In the genomic region with DNA sequence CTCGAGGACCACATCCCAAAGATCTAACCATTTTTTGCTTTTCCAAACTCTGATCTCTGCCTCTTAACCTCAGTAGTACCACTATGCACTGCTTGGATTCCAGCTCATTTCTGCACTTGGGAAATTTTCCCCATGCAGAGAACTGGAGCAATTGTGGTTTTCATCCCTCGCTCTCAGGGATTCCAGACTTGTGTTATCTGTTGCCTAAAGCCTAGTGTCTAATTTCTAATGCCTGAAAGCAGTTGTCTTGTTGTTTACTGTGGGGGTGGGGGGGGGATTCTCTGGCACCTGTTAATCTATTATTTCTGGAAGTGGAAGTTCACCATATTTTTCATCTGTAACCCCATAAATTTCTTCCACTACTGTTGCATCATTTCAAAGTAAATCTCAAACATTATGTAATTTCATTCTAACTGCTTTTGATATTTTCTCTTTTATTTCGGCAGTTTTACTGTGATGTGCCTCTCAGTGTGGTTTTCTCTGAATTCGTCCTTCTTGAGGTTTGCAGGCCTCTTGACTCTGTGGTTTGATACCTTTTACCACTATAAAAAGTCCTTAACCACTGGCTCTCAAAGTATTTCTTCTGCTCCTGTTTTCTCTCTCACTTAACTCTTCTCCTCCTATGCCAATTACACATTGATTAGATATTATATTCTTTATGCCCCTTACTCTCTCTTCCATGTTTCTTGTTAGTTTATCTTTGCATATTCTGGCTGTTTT, we compare ENCODE assay signal across 27 cellular contexts.
"Had no signal": no experiment of that assay in that cellular context is flagged by ENCODE, and none has a peak within 500 bp of the region (broad histone marks: within the 10 kb centered on the region; RNA-seq: fewer than 3 reads in every experiment).

No MANE protein-coding gene starts in this region.

- H3K27ac Mint-ChIP-seq: activated B cell treated with CpG ODN at 0.5 μM for 24 hours; activated naive CD8-positive, alpha-beta T cell; activated T-helper 2 cell treated with anti-CD3 and anti-CD28 coated beads, Interferon-gamma antibody, Interleukin-2, Interleukin-4, amounts not matched to agents 10 μg/mL and 5 μg/mL and 100 μg/mL, durations not matched to agents 14 hours and 24 hours and 36 hours; effector memory CD8-positive, alpha-beta T cell; memory B cell; stimulated activated memory B cell treated with anti-CD40 and anti-IgM and Interleukin-4, amounts not matched to agents 10 μg/mL and 1 μg/mL and 100 μg/mL, for 72 hours had no signal

- H3K36me3 Mint-ChIP-seq: memory B cell; stimulated activated memory B cell treated with anti-CD40 and anti-IgM and Interleukin-4, amounts not matched to agents 10 μg/mL and 1 μg/mL and 100 μg/mL, for 72 hours had no signal

- H3K4me2 ChIP-seq: smooth muscle cell had no signal

- ATAC-seq: activated T-cell treated with anti-CD3 and anti-CD28 coated beads, Interleukin-2, amount 50 U/mL, for 4 hours; effector memory CD8-positive, alpha-beta T cell; esophagus mucosa; sciatic nerve; stimulated activated memory B cell treated with anti-CD40 and anti-IgM and Interleukin-4, amounts not matched to agents 10 μg/mL and 1 μg/mL and 100 μg/mL, for 72 hours had no signal

- H3K27me3 Mint-ChIP-seq: activated naive CD8-positive, alpha-beta T cell; central memory CD8-positive, alpha-beta T cell; stimulated activated memory B cell treated with anti-CD40 and anti-IgM and Interleukin-4, amounts not matched to agents 10 μg/mL and 1 μg/mL and 100 μg/mL, for 72 hours had no signal

- H3K4me3 ChIP-seq: adrenal gland, breast epithelium, colonic mucosa, dorsolateral prefrontal cortex, smooth muscle cell, testis, uterus had no signal

- H3K4me1 Mint-ChIP-seq: activated B cell treated with CpG ODN at 0.5 μM for 24 hours; memory B cell; neural crest cell; stimulated activated memory B cell treated with anti-CD40 and anti-IgM and Interleukin-4, amounts not matched to agents 10 μg/mL and 1 μg/mL and 100 μg/mL, for 72 hours had no signal

- H3K4me3 Mint-ChIP-seq: activated B cell treated with CpG ODN at 0.5 μM for 24 hours; activated naive CD8-positive, alpha-beta T cell; activated T-cell treated with anti-CD3 and anti-CD28 coated beads, Interleukin-2, amount 50 U/mL, for 4 hours; central memory CD8-positive, alpha-beta T cell; effector memory CD8-positive, alpha-beta T cell; memory B cell; neural crest cell; stimulated activated memory B cell treated with anti-CD40 and anti-IgM and Interleukin-4, amounts not matched to agents 10 μg/mL and 1 μg/mL and 100 μg/mL, for 72 hours had no signal

- H3K27me3 ChIP-seq: adrenal gland, colonic mucosa, testis, uterus had no signal

- H3K9me3 ChIP-seq: adrenal gland, colonic mucosa, testis, uterus had no signal

- H3K36me3 ChIP-seq: adrenal gland, breast epithelium, colonic mucosa, uterus had no signal

- DNase-seq: activated B cell treated with CpG ODN at 0.5 μM for 24 hours; activated CD4-positive, alpha-beta T cell treated with anti-CD3 and anti-CD28 coated beads for 4 hours; activated CD4-positive, alpha-beta T cell treated with anti-CD3 and anti-CD28 coated beads, Interleukin-2, amount 50 U/mL, for 48 hours; activated CD8-positive, alpha-beta memory T cell treated with anti-CD3 and anti-CD28 coated beads, Interleukin-2, amount 50 U/mL, for 48 hours; activated naive CD4-positive, alpha-beta T cell; activated T-cell treated with anti-CD3 and anti-CD28 coated beads, Interleukin-2, amount 50 U/mL, for 4 hours; adrenal gland; colonic mucosa; dorsolateral prefrontal cortex; effector memory CD8-positive, alpha-beta T cell; hippocampal formation; occipital lobe; stimulated activated CD4-positive, alpha-beta T cell treated with anti-CD3 and anti-CD28 coated beads, Interleukin-15, amount 100 ng/mL, for 24 hours; testis; trophoblast cell; uterus had no signal

- H3K4me1 ChIP-seq: adrenal gland, breast epithelium, colonic mucosa, testis, uterus had no signal

- H3K27ac ChIP-seq: adrenal gland, breast epithelium, colonic mucosa, dorsolateral prefrontal cortex, testis, uterus had no signal

- H3K9me3 Mint-ChIP-seq: central memory CD8-positive, alpha-beta T cell; effector memory CD8-positive, alpha-beta T cell had no signal

- FAIRE-seq: frontal cortex had no signal
